Comparison of ENCODE assay signal across 33 cellular contexts in genomic region chr4:28151314-28151713, GRCh38.
A peak's percentile ranks its signal among the peaks of the same experiment; 100 is the strongest.
DNase-seq lines count a peak whose midpoint lies in the region; ATAC-seq, FAIRE-seq and TF ChIP-seq lines count a peak whose summit lies in the region.
"Had no signal": no experiment of that assay in that cellular context is flagged by ENCODE, and none has a peak within 500 bp of the region (broad histone marks: within the 10 kb centered on the region; RNA-seq: fewer than 3 reads in every experiment).

No MANE protein-coding gene starts in this region.

- no peak for TF ChIP-seq POLR2A in HepG2 (IDR thresholded peaks at IDR 0.05; ENCODE audit: insufficient read depth in 1 of 2, low read depth in 2 of 2, low read length in 2 of 2)
- TF ChIP-seq POLR2A in right lobe of liver (IDR thresholded peaks at IDR 0.05): no peak
- no peak for TF ChIP-seq POLR2A in A549 (IDR thresholded peaks at IDR 0.05; ENCODE audit: low read length)
- no peak for TF ChIP-seq POLR2A in IMR-90 (IDR thresholded peaks at IDR 0.05; ENCODE audit: low read depth, low read length)
- no peak for TF ChIP-seq POLR2A in H54 (IDR thresholded peaks at IDR 0.05; ENCODE audit: low read depth, low read length)

- H3K4me3 ChIP-seq in HepG2 (replicated peaks in 1 of 3; ENCODE audit: insufficient read depth in 1 of 3, low read depth in 2 of 3, low read length in 3 of 3) (no peak overlapping the region), right lobe of liver (no peak overlapping the region), A549 (no peak overlapping the region), IMR-90 (ENCODE audit: insufficient read depth, low read depth, low read length) (no peak overlapping the region)
- H3K4me3 ChIP-seq: BLaER1; BLaER1 treated with 17β-estradiol and CSF1 and Interleukin-3, amounts not matched to agents 10 nM and 100 nM had no signal

- H4K91ac ChIP-seq in IMR-90 (ENCODE audit: insufficient read depth, low read depth, low read length): no peak overlapping the region

- FAIRE-seq in HepG2 (lab: Jason Lieb, UNC): no peak
- FAIRE-seq in A549 (lab: Jason Lieb, UNC): no peak
- no peak for FAIRE-seq in H54 (lab: Jason Lieb, UNC)
- FAIRE-seq: A204.1, D721Med had no signal

- intact Hi-C loops in HepG2 (cut with micrococcal nuclease; ENCODE audit: unreplicated experiment) (no loop called here), right lobe of liver (cut with DNase I) (no loop called here), IMR-90 (cut with micrococcal nuclease) (no loop called here)

- H3K36me3 ChIP-seq in HepG2 (replicated peaks in 1 of 2; ENCODE audit: control insufficient read depth in 1 of 2, insufficient read depth in 2 of 2, low read length in 2 of 2) (no peaks in the 10 kb centered on the region), right lobe of liver (no peaks in the 10 kb centered on the region), IMR-90 (ENCODE audit: control insufficient read depth, insufficient read depth, low read length) (no peaks in the 10 kb centered on the region)
- H3K36me3 ChIP-seq: BE2C; BLaER1; BLaER1 treated with 17β-estradiol and CSF1 and Interleukin-3, amounts not matched to agents 10 nM and 100 nM had no signal

- H3K4me2 ChIP-seq in HepG2 (ENCODE audit: low read depth, low read length): no peak overlapping the region
- H3K4me2 ChIP-seq in A549: no peak overlapping the region
- H3K4me2 ChIP-seq in IMR-90 (ENCODE audit: low read depth, low read length): no peak overlapping the region
- H3K4me2 ChIP-seq: BLaER1; BLaER1 treated with 17β-estradiol and CSF1 and Interleukin-3, amounts not matched to agents 10 nM and 100 nM had no signal

- TF ChIP-seq CTCF in HepG2 (CRISPR knock-in tag; IDR thresholded peaks at IDR 0.05) (no peak), right lobe of liver (IDR thresholded peaks at IDR 0.05) (no peak), 22Rv1 (IDR thresholded peaks at IDR 0.05) (no peak), A549 (IDR thresholded peaks at IDR 0.05) (no peak), IMR-90 (conservative IDR thresholded peaks at IDR 0.05; ENCODE audit: low read depth, low read length) (no peak)

- H3K4ac ChIP-seq in IMR-90 (ENCODE audit: low read depth, low read length): no peak overlapping the region

- TF ChIP-seq RAD21 in HepG2 (CRISPR knock-in tag; IDR thresholded peaks at IDR 0.05) (no peak), A549 (conservative IDR thresholded peaks at IDR 0.05 in 1 of 2, IDR thresholded peaks at IDR 0.05 in 1 of 2) (no peak), IMR-90 (IDR thresholded peaks at IDR 0.05; ENCODE audit: low read length) (no peak)

- H2BK120ac ChIP-seq in IMR-90 (ENCODE audit: low read depth, low read length): no peak overlapping the region

- CTCF ChIA-PET in HepG2 (lab: Yijun Ruan, JAX; ENCODE audit: low intra/inter-chr PET ratio, low total read pairs) (no interaction called here), A549 (lab: Yijun Ruan, JAX) (no interaction called here), IMR-90 (lab: Yijun Ruan, JAX) (no interaction called here)

- dilution Hi-C loops in IMR-90 (cut with HindIII; ENCODE audit: low sequenced_read_pairs, unreplicated experiment): no loop called here

- no peaks in the 10 kb centered on the region for H3K27me3 ChIP-seq in HepG2 (ENCODE audit: control insufficient read depth in 1 of 2, insufficient read depth in 2 of 2, low read length in 2 of 2)
- no peaks in the 10 kb centered on the region for H3K27me3 ChIP-seq in right lobe of liver
- no peaks in the 10 kb centered on the region for H3K27me3 ChIP-seq in IMR-90 (ENCODE audit: control insufficient read depth, insufficient read depth, low read length)
- H3K27me3 ChIP-seq: BE2C; BLaER1; BLaER1 treated with 17β-estradiol and CSF1 and Interleukin-3, amounts not matched to agents 10 nM and 100 nM had no signal

- no peak overlapping the region for H3K14ac ChIP-seq in IMR-90 (replicated peaks; ENCODE audit: low read depth, low read length)

- H3K4me1 ChIP-seq in HepG2 (ENCODE audit: insufficient read depth, low read length): no peaks in the 10 kb centered on the region
- no peaks in the 10 kb centered on the region for H3K4me1 ChIP-seq in right lobe of liver
- no peaks in the 10 kb centered on the region for H3K4me1 ChIP-seq in A549
- no peaks in the 10 kb centered on the region for H3K4me1 ChIP-seq in IMR-90 (ENCODE audit: control insufficient read depth, insufficient read depth, low read length)
- H3K4me1 ChIP-seq: BE2C; BLaER1; BLaER1 treated with 17β-estradiol and CSF1 and Interleukin-3, amounts not matched to agents 10 nM and 100 nM; Caco-2 had no signal

- no peak overlapping the region for H3K9ac ChIP-seq in HepG2 (ENCODE audit: insufficient read depth, low read depth, low read length)
- H3K9ac ChIP-seq in IMR-90 (ENCODE audit: low read depth, low read length): no peak overlapping the region
- H3K9ac ChIP-seq: BLaER1; BLaER1 treated with 17β-estradiol and CSF1 and Interleukin-3, amounts not matched to agents 10 nM and 100 nM had no signal

- H3K27ac ChIP-seq in HepG2 (ENCODE audit: extremely low read length, insufficient read depth, low read length) (no peak overlapping the region), right lobe of liver (no peak overlapping the region), 22Rv1 (peak overlapping the region; percentile 22; the same call in 1 of the 2 replicates), A549 (no peak overlapping the region), IMR-90 (ENCODE audit: insufficient read depth, low read length) (no peak overlapping the region)
- H3K27ac ChIP-seq: BLaER1; BLaER1 treated with 17β-estradiol and CSF1 and Interleukin-3, amounts not matched to agents 10 nM and 100 nM; C4-2B had no signal

- POLR2A ChIA-PET in HepG2 (lab: Yijun Ruan, JAX) (no interaction called here), A549 (lab: Yijun Ruan, JAX) (no interaction called here), IMR-90 (lab: Charles Lee; ENCODE audit: unreplicated experiment) (no interaction called here)

- BruUV-seq in HepG2 (replicated peaks; lab: Mats Ljungman, UMichigan) (no TSS peak), IMR-90 (replicated peaks; lab: Mats Ljungman, UMichigan) (no TSS peak)

- H2AK5ac ChIP-seq in IMR-90 (ENCODE audit: low read depth, low read length): no peak overlapping the region

- no peak overlapping the region for H2BK20ac ChIP-seq in IMR-90 (ENCODE audit: low read depth, low read length)

- H3K56ac ChIP-seq in IMR-90 (ENCODE audit: extremely low read depth, insufficient read depth, low read length): no peak overlapping the region

- no peak overlapping the region for H3K23ac ChIP-seq in IMR-90 (ENCODE audit: low read depth, low read length)

- H3K9me3 ChIP-seq in HepG2 (ENCODE audit: low read length) (peaks cover 30% of the 10 kb centered on the region), right lobe of liver (no peaks in the 10 kb centered on the region), A549 (no peaks in the 10 kb centered on the region), IMR-90 (ENCODE audit: control insufficient read depth, insufficient read depth, low read length) (no peaks in the 10 kb centered on the region)
- H3K9me3 ChIP-seq: BE2C; BLaER1; BLaER1 treated with 17β-estradiol and CSF1 and Interleukin-3, amounts not matched to agents 10 nM and 100 nM; Caco-2 had no signal

- H4K5ac ChIP-seq in IMR-90 (ENCODE audit: low read depth, low read length): no peak overlapping the region

- in situ Hi-C loops in HepG2 (cut with HindIII; ENCODE audit: extremely low pct_ligation_motif_present, low pct_unique_long_range_greater_than_20kb) (no loop called here), IMR-90 (cut with MboI; ENCODE audit: low sequenced_read_pairs) (no loop called here)

- no peak overlapping the region for H2BK5ac ChIP-seq in IMR-90 (ENCODE audit: low read depth, low read length, poor library complexity, severe bottlenecking)

- no peak overlapping the region for H4K8ac ChIP-seq in IMR-90 (ENCODE audit: low read depth in 2 of 2, low read length in 2 of 2)

- H3K9me1 ChIP-seq in IMR-90 (ENCODE audit: insufficient read depth, low read length): no peaks in the 10 kb centered on the region

- no peaks in the 10 kb centered on the region for H3K79me2 ChIP-seq in HepG2 (ENCODE audit: insufficient read depth, low read length)

- TF ChIP-seq EP300 in HepG2 (IDR thresholded peaks at IDR 0.05; ENCODE audit: low read depth in 2 of 2, low read length in 2 of 2): no peak
- TF ChIP-seq EP300 in HepG2 (CRISPR knock-in tag; IDR thresholded peaks at IDR 0.05; ENCODE audit: borderline replicate concordance): no peak
- TF ChIP-seq EP300 in A549 (IDR thresholded peaks at IDR 0.05): no peak

- ATAC-seq in HepG2 (no peak), right lobe of liver (no peak), A549 (no peak), IMR-90 (ENCODE audit: low read depth) (no peak)
- ATAC-seq: CD8-positive, alpha-beta T cell had no signal

- no peaks in the 10 kb centered on the region for H3K79me1 ChIP-seq in IMR-90 (ENCODE audit: low read depth in 1 of 2, low read length in 2 of 2)

- no peak for DNase-seq in HepG2 (ENCODE audit: low spot score)
- no peak for DNase-seq in right lobe of liver
- DNase-seq in A549 (ENCODE audit: low read depth in 1 of 2, low spot score in 1 of 2): no peak
- DNase-seq in IMR-90: no peak
- DNase-seq in retina: no peak
- no peak for DNase-seq in activated CD4-positive, alpha-beta T cell treated with anti-CD3 and anti-CD28 coated beads for 4 hours
- DNase-seq in H54 (ENCODE audit: insufficient read length, low spot score): no peak
- DNase-seq: 8988T; ACHN; AML-193; BE2C; C1 segment of cervical spinal cord; Caco-2; Calu3; CD4-positive, alpha-beta memory T cell; CD4-positive, alpha-beta T cell; CD4-positive, CD25-positive, alpha-beta regulatory T cell; CD8-positive, alpha-beta memory T cell; CD8-positive, alpha-beta T cell; COR-L47; DMS 273 treated with DMSO at 0.1 percent for 48 hours; DMS153; DMS53; DMS79; DMS79 treated with DMSO at 0.1 percent for 48 hours; DND-41; EL had no signal

- H2BK15ac ChIP-seq in IMR-90 (ENCODE audit: low read depth, low read length): no peak overlapping the region

- H2AK9ac ChIP-seq in IMR-90 (replicated peaks; ENCODE audit: low read depth, low read length, poor library complexity): no peak overlapping the region

- no peaks in the 10 kb centered on the region for H4K20me1 ChIP-seq in HepG2 (ENCODE audit: insufficient read depth, low read length)
- H4K20me1 ChIP-seq in IMR-90 (ENCODE audit: insufficient read depth, low read length): no peaks in the 10 kb centered on the region
- H4K20me1 ChIP-seq: BLaER1; BLaER1 treated with 17β-estradiol and CSF1 and Interleukin-3, amounts not matched to agents 10 nM and 100 nM had no signal

- H3K18ac ChIP-seq in IMR-90 (ENCODE audit: low read depth, low read length): no peak overlapping the region

- H2AFZ ChIP-seq in HepG2 (ENCODE audit: low read length) (no peak overlapping the region), IMR-90 (replicated peaks; ENCODE audit: low read length, poor library complexity) (no peak overlapping the region)

TF ChIP-seq in HepG2, 621 proteins besides CTCF, POLR2A, EP300 and RAD21 (continues in another document):
- TF ChIP-seq ZNF850 (CRISPR knock-in tag; conservative IDR thresholded peaks at IDR 0.05) (no peak), MTF1 (CRISPR knock-in tag; IDR thresholded peaks at IDR 0.05) (no peak)

TF ChIP-seq in A549, 52 proteins besides CTCF, POLR2A, EP300 and RAD21 (continues in another document):
- TF ChIP-seq SMC3 (IDR thresholded peaks at IDR 0.05): no peak
- TF ChIP-seq SREBF2 (IDR thresholded peaks at IDR 0.05): no peak
- no peak for TF ChIP-seq BHLHE40 (IDR thresholded peaks at IDR 0.05; ENCODE audit: low read depth, low read length)

Comparison
In these comparisons a context has a peak if more than half of its experiments do, and no peak if none do; other contexts are left out.
1. Of the 38 proteins assayed by ChIP-seq in both HepG2 and A549: peak only in HepG2: none; only in A549: none; in both: MAFK and NFE2L2; in neither: 36.